27 cellular contexts compared by ENCODE assay signal in genomic region chr6:127299522-127300240, GRCh38. TPM values are rescaled to one million over a fixed set of nuclear protein-coding genes. Genes with fewer than 3 reads are reported as not detected.
DNase-seq lines count a peak whose midpoint lies in the region; ATAC-seq and FAIRE-seq lines count a peak whose summit lies in the region.
"Had no signal": no experiment of that assay in that cellular context is flagged by ENCODE, and none has a peak within 500 bp of the region (broad histone marks: within the 10 kb centered on the region; RNA-seq: fewer than 3 reads in every experiment).

No MANE protein-coding gene starts in this region.

- WGBS in mesodermal cell (ENCODE audit: insufficient coverage in 2 of 2), 2 experiments = 100% methylated on average over 1 of the region's 4 CpGs; no CpG with 5 or more reads in 1 of the 2 experiments

- peaks cover 12% of the 10 kb centered on the region for H3K4me1 ChIP-seq in mesodermal cell (ENCODE audit: control insufficient read depth, insufficient read depth, low read length, poor library complexity, severe bottlenecking)
- H3K4me1 ChIP-seq: A549 had no signal

- peak overlapping the region; percentile 38 for H3K27ac ChIP-seq in mesodermal cell (ENCODE audit: low read depth, low read length, severe bottlenecking)
- H3K27ac ChIP-seq: A549 had no signal

- H3K27me3 Mint-ChIP-seq in central memory CD8-positive, alpha-beta T cell = no peaks in the 10 kb centered on the region
- H3K27me3 Mint-ChIP-seq: naive thymus-derived CD8-positive, alpha-beta T cell had no signal

- FAIRE-seq in A204.1 (lab: Jason Lieb, UNC) = peak; percentile 71
- FAIRE-seq: A549, GM18507 had no signal

- no peaks in the 10 kb centered on the region for H3K9me3 Mint-ChIP-seq in central memory CD8-positive, alpha-beta T cell
- H3K9me3 Mint-ChIP-seq: naive thymus-derived CD8-positive, alpha-beta T cell had no signal

- no peak for ATAC-seq in central memory CD8-positive, alpha-beta T cell (replicated peaks; ENCODE audit: extremely low read depth, poor library complexity, severe bottlenecking)
- ATAC-seq in HG02798 (IDR thresholded peaks at IDR 0.05; ENCODE audit: poor library complexity, unreplicated experiment) = no peak
- ATAC-seq: A549; naive thymus-derived CD8-positive, alpha-beta T cell had no signal

- peaks cover 29% of the 10 kb centered on the region for H3K36me3 ChIP-seq in mesodermal cell (ENCODE audit: control insufficient read depth, insufficient read depth, low read length)

- no peak overlapping the region for H3K4me3 Mint-ChIP-seq in central memory CD8-positive, alpha-beta T cell
- H3K4me3 Mint-ChIP-seq: naive thymus-derived CD8-positive, alpha-beta T cell had no signal

- DNase-seq in HCEC 1CT (peak; percentile 34), MV-4-11 (lab: John Stamatoyannopoulos, UW) (no peak), NOMO-1 treated with DMSO at 0.1 percent for 48 hours (lab: John Stamatoyannopoulos, UW; ENCODE audit: unreplicated experiment) (no peak), anterior cingulate cortex (lab: John Stamatoyannopoulos, UW) (no peak)
- no peak for DNase-seq in central memory CD8-positive, alpha-beta T cell (ENCODE audit: low spot score in 2 of 2)
- DNase-seq: activated naive CD4-positive, alpha-beta T cell treated with Interleukin-2 at 50 U/mL for 16 hours; activated T-cell treated with anti-CD3 and anti-CD28 coated beads, Interleukin-2, amount 50 U/mL, for 48 hours; aorta; C1 segment of cervical spinal cord; Calu3; cerebellar nuclear complex; effector CD4-positive, alpha-beta T cell; H7; left cardiac atrium; naive thymus-derived CD8-positive, alpha-beta T cell; NCI-H146; NCI-H2171; NCI-H526; right cardiac atrium; stimulated activated CD4-positive, alpha-beta T cell treated with anti-CD3 and anti-CD28 coated beads, Interleukin-15, amount 100 ng/mL, for 24 hours; T1000; transverse colon had no signal

- peak overlapping the region; percentile 38 for H3K27ac Mint-ChIP-seq in central memory CD8-positive, alpha-beta T cell (ENCODE audit: low read depth)

- peaks cover 10% of the 10 kb centered on the region for H3K4me1 Mint-ChIP-seq in central memory CD8-positive, alpha-beta T cell

- H3K36me3 Mint-ChIP-seq in central memory CD8-positive, alpha-beta T cell (ENCODE audit: insufficient read depth) = peaks cover 4% of the 10 kb centered on the region

- H3K4me3 ChIP-seq in mesodermal cell (ENCODE audit: extremely low read depth, insufficient read depth, low read length, poor library complexity, severe bottlenecking) = no peak overlapping the region
- H3K4me3 ChIP-seq: A549, transverse colon had no signal

- H3K9me3 ChIP-seq in mesodermal cell (ENCODE audit: control insufficient read depth, low read length) = peaks cover 4% of the 10 kb centered on the region
- H3K9me3 ChIP-seq: A549, transverse colon had no signal

RNA-seq across cellular contexts. Expression of gene RNF146, which starts 33.0 kb away (rescaled TPM):
- polyA plus RNA-seq in mesodermal cell (2013, experiment 1 of 2) = 45.9 TPM
- 48.4 TPM for polyA plus RNA-seq in mesodermal cell (2013, experiment 2 of 2)

RNA-seq across cellular contexts. Expression of gene ECHDC1, which starts 43.7 kb away (rescaled TPM):
- 66.3 TPM for polyA plus RNA-seq in mesodermal cell (2013, experiment 1 of 2)
- 77.2 TPM for polyA plus RNA-seq in mesodermal cell (2013, experiment 2 of 2)
